8 cellular contexts compared by ENCODE assay signal in genomic region chr2:69565431-69565839, GRCh38.
DNase-seq lines count a peak whose midpoint lies in the region; ATAC-seq, FAIRE-seq and TF ChIP-seq lines count a peak whose summit lies in the region.

No MANE protein-coding gene starts in this region.

- H3K27me3 ChIP-seq in bronchial epithelial cell (ENCODE audit: control insufficient read depth, insufficient read depth, low read length) = no peaks in the 10 kb centered on the region
- no peaks in the 10 kb centered on the region for H3K27me3 ChIP-seq in lower lobe of right lung (ENCODE audit: low read depth)

- no peaks in the 10 kb centered on the region for H3K9me3 ChIP-seq in lower lobe of right lung

- H3K4me1 ChIP-seq in lower lobe of right lung = peaks cover 22% of the 10 kb centered on the region

- TF ChIP-seq CTCF in AG09319 (IDR thresholded peaks at IDR 0.05; ENCODE audit: low read depth, low read length) (peak; percentile 62), WI38 (IDR thresholded peaks at IDR 0.05; ENCODE audit: low read depth, low read length) (peak; percentile 62), bronchial epithelial cell (IDR thresholded peaks at IDR 0.05; ENCODE audit: insufficient read depth, low read length, severe bottlenecking) (peak; percentile 84), lower lobe of right lung (IDR thresholded peaks at IDR 0.05) (peak; percentile 81)

- peak; percentile 7 for FAIRE-seq in bronchial epithelial cell (lab: Jason Lieb, UNC)

- DNase-seq in AG09319 (ENCODE audit: extremely low read depth, low read depth) = no peak
- DNase-seq in LoVo (ENCODE audit: low spot score) = peak; percentile 25
- peak; percentile 18 for DNase-seq in bronchial epithelial cell (ENCODE audit: low read depth)
- DNase-seq in lower lobe of right lung = peak; percentile 70
- peak; percentile 51 to 52 for DNase-seq in stimulated activated CD8-positive, alpha-beta memory T cell treated with anti-CD3 and anti-CD28 coated beads, Interleukin-2, amount 100 ng/mL, for 1 hour (ENCODE audit: low read depth in 2 of 2)

- no peak overlapping the region for H3K4me3 ChIP-seq in WI38 (ENCODE audit: low read depth, low read length)
- no peak overlapping the region for H3K4me3 ChIP-seq in bronchial epithelial cell (ENCODE audit: low read depth, low read length)
- H3K4me3 ChIP-seq in lower lobe of right lung = no peak overlapping the region

- H3K27ac ChIP-seq in lower lobe of right lung = no peak overlapping the region

- no peaks in the 10 kb centered on the region for H3K36me3 ChIP-seq in bronchial epithelial cell (ENCODE audit: control insufficient read depth, insufficient read depth, low read length)
- no peaks in the 10 kb centered on the region for H3K36me3 ChIP-seq in lower lobe of right lung

- ATAC-seq in GM18520 (IDR thresholded peaks at IDR 0.05; ENCODE audit: unreplicated experiment) (peak; percentile 62), lower lobe of right lung (peak; percentile 73 to 83), HG03432 (IDR thresholded peaks at IDR 0.05; ENCODE audit: unreplicated experiment) (no peak)

- intact Hi-C loops in lower lobe of right lung (cut with DNase I) = no loop called here
